In the genomic region with DNA sequence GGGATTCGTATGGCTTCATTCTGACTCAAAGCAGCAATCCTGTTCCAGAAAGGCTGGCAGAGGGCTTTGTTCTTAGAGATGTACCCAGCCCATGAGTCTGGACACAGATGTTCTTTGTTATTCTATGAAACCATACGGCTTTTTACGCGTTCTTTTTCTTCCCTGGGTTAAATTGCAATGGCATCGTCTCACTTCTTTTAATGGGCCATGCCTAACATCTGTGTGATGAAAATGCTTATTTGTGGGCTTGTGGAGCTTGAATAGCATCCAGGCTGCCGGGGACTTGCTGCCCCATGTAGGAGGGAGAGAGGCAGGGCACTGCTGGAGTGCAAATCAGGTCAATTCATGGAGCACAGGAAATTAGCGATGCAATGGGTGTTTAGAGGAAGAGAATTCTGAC, we compare ENCODE assay signal across 12 cellular contexts. TPM values are rescaled to one million over a fixed set of nuclear protein-coding genes. Genes with fewer than 3 reads are reported as not detected.
A peak's percentile ranks its signal among the peaks of the same experiment; 100 is the strongest.
DNase-seq lines count a peak whose midpoint lies in the region; ATAC-seq and TF ChIP-seq lines count a peak whose summit lies in the region.
"Had no signal": no experiment of that assay in that cellular context is flagged by ENCODE, and none has a peak within 500 bp of the region (broad histone marks: within the 10 kb centered on the region; RNA-seq: fewer than 3 reads in every experiment).

No MANE protein-coding gene starts in this region.

- no peak overlapping the region for H4K8ac ChIP-seq in IMR-90 (ENCODE audit: low read depth in 2 of 2, low read length in 2 of 2)

- no peaks in the 10 kb centered on the region for H4K20me1 ChIP-seq in IMR-90 (ENCODE audit: insufficient read depth, low read length)

- no peak overlapping the region for H2BK5ac ChIP-seq in IMR-90 (ENCODE audit: low read depth, low read length, poor library complexity, severe bottlenecking)

- TF ChIP-seq CTCF in AG09319 (IDR thresholded peaks at IDR 0.05; ENCODE audit: low read depth, low read length): peak; percentile 22
- no peak for TF ChIP-seq CTCF in IMR-90 (conservative IDR thresholded peaks at IDR 0.05; ENCODE audit: low read depth, low read length)
- TF ChIP-seq CTCF in astrocyte of the cerebellum (IDR thresholded peaks at IDR 0.05; ENCODE audit: low read depth, low read length, missing control alignments): no peak

- WGBS in IMR-90 (ENCODE audit: extremely low coverage in 2 of 2, insufficient read length in 1 of 2), 2 experiments: 89% methylated on average over 1 of the region's 7 CpGs; no CpG with 5 or more reads in 1 of the 2 experiments

- TF ChIP-seq RAD21 in IMR-90 (IDR thresholded peaks at IDR 0.05; ENCODE audit: low read length): no peak

- DNase-seq in AG09319 (ENCODE audit: extremely low read depth, low read depth) (no peak), IMR-90 (peak; percentile 28), astrocyte of the cerebellum (ENCODE audit: low read depth) (peak; percentile 31), midbrain (lab: John Stamatoyannopoulos, UW) (peak; percentile 47), KBM-7 (no peak), NCI-H774 (lab: John Stamatoyannopoulos, UW) (no peak), NCI-H345 (lab: John Stamatoyannopoulos, UW) (no peak)
- no peak for DNase-seq in activated CD8-positive, alpha-beta T cell treated with anti-CD3 and anti-CD28 coated beads, Interleukin-2, amount 10 ng/mL, durations not matched to agents 7 days and 5 days
- DNase-seq: NCI-H748 treated with DMSO at 0.1 percent for 48 hours, retina had no signal

- H3K4me1 ChIP-seq in IMR-90 (ENCODE audit: control insufficient read depth, insufficient read depth, low read length): 0 out of 2 replicates have a peak, but pooled peaks cover 2% of the 10 kb centered on the region

- H2AK9ac ChIP-seq in IMR-90 (replicated peaks; ENCODE audit: low read depth, low read length, poor library complexity): no peak overlapping the region

- H3K27ac Mint-ChIP-seq in activated CD8-positive, alpha-beta T cell treated with anti-CD3 and anti-CD28 coated beads, Interleukin-2, amount 10 ng/mL, durations not matched to agents 7 days and 5 days: no peak overlapping the region
- H3K27ac Mint-ChIP-seq: CD8-positive, alpha-beta T cell had no signal

- no peak overlapping the region for H2BK15ac ChIP-seq in IMR-90 (ENCODE audit: low read depth, low read length)

- BruUV-seq in IMR-90 (replicated peaks; lab: Mats Ljungman, UMichigan): no TSS peak

- no peaks in the 10 kb centered on the region for H3K36me3 ChIP-seq in IMR-90 (ENCODE audit: control insufficient read depth, insufficient read depth, low read length)

- POLR2A ChIA-PET in IMR-90 (lab: Charles Lee; ENCODE audit: unreplicated experiment): no interaction called here
- POLR2A ChIA-PET in activated CD8-positive, alpha-beta T cell treated with anti-CD3 and anti-CD28 coated beads, Interleukin-2, amount 10 ng/mL, durations not matched to agents 7 days and 5 days (lab: Charles Lee): no interaction called here

- no peak overlapping the region for H3K4me3 Mint-ChIP-seq in activated CD8-positive, alpha-beta T cell treated with anti-CD3 and anti-CD28 coated beads, Interleukin-2, amount 10 ng/mL, durations not matched to agents 7 days and 5 days
- H3K4me3 Mint-ChIP-seq: CD8-positive, alpha-beta T cell had no signal

- H2AFZ ChIP-seq in IMR-90 (replicated peaks; ENCODE audit: low read length, poor library complexity): no peak overlapping the region

- H3K36me3 Mint-ChIP-seq in activated CD8-positive, alpha-beta T cell treated with anti-CD3 and anti-CD28 coated beads, Interleukin-2, amount 10 ng/mL, durations not matched to agents 7 days and 5 days (ENCODE audit: low read depth): no peaks in the 10 kb centered on the region
- H3K36me3 Mint-ChIP-seq: CD8-positive, alpha-beta T cell had no signal

- no peak overlapping the region for H2BK20ac ChIP-seq in IMR-90 (ENCODE audit: low read depth, low read length)

- in situ Hi-C loops in IMR-90 (cut with MboI; ENCODE audit: low sequenced_read_pairs): no loop called here
- in situ Hi-C loops in astrocyte of the cerebellum (cut with HindIII; ENCODE audit: low sequenced_read_pairs): no loop called here
- in situ Hi-C loops in KBM-7 (cut with MboI; ENCODE audit: low pct_unique_long_range_greater_than_20kb, low sequenced_read_pairs): no loop called here

- intact Hi-C loops in IMR-90 (cut with micrococcal nuclease): no loop called here

- H3K9me3 ChIP-seq in IMR-90 (ENCODE audit: control insufficient read depth, insufficient read depth, low read length): no peaks in the 10 kb centered on the region

- H3K56ac ChIP-seq in IMR-90 (ENCODE audit: extremely low read depth, insufficient read depth, low read length): no peak overlapping the region

- CTCF ChIA-PET in IMR-90 (lab: Yijun Ruan, JAX): no interaction called here
- CTCF ChIA-PET in activated CD8-positive, alpha-beta T cell treated with anti-CD3 and anti-CD28 coated beads, Interleukin-2, amount 10 ng/mL, durations not matched to agents 7 days and 5 days (lab: Charles Lee): interaction anchor here (1.8 kb wide), 1 partner anchor 19 kb away, joined by 9 read pairs; a partner anchor contains a TSS

- peaks cover 5% of the 10 kb centered on the region for H3K27me3 ChIP-seq in IMR-90 (ENCODE audit: control insufficient read depth, insufficient read depth, low read length)

- H4K91ac ChIP-seq in IMR-90 (ENCODE audit: insufficient read depth, low read depth, low read length): no peak overlapping the region

- H3K9me3 Mint-ChIP-seq in activated CD8-positive, alpha-beta T cell treated with anti-CD3 and anti-CD28 coated beads, Interleukin-2, amount 10 ng/mL, durations not matched to agents 7 days and 5 days (ENCODE audit: insufficient read depth): no peaks in the 10 kb centered on the region
- H3K9me3 Mint-ChIP-seq: CD8-positive, alpha-beta T cell had no signal

- H3K27me3 Mint-ChIP-seq in activated CD8-positive, alpha-beta T cell treated with anti-CD3 and anti-CD28 coated beads, Interleukin-2, amount 10 ng/mL, durations not matched to agents 7 days and 5 days (ENCODE audit: low read depth): peaks cover 2% of the 10 kb centered on the region

- H3K14ac ChIP-seq in IMR-90 (replicated peaks; ENCODE audit: low read depth, low read length): no peak overlapping the region

- H4K5ac ChIP-seq in IMR-90 (ENCODE audit: low read depth, low read length): no peak overlapping the region

- H3K18ac ChIP-seq in IMR-90 (ENCODE audit: low read depth, low read length): no peak overlapping the region

- no peak overlapping the region for H3K4ac ChIP-seq in IMR-90 (ENCODE audit: low read depth, low read length)

- H3K4me3 ChIP-seq in IMR-90 (ENCODE audit: insufficient read depth, low read depth, low read length) (no peak overlapping the region), astrocyte of the cerebellum (ENCODE audit: low read depth, low read length) (no peak overlapping the region)

- TF ChIP-seq POLR2A in IMR-90 (IDR thresholded peaks at IDR 0.05; ENCODE audit: low read depth, low read length): no peak

- ATAC-seq in IMR-90 (ENCODE audit: low read depth): no peak
- ATAC-seq in activated CD8-positive, alpha-beta T cell treated with anti-CD3 and anti-CD28 coated beads, Interleukin-2, amount 10 ng/mL, durations not matched to agents 7 days and 5 days: no peak
- ATAC-seq: CD8-positive, alpha-beta T cell; Right ventricle myocardium inferior had no signal

- H3K9me1 ChIP-seq in IMR-90 (ENCODE audit: insufficient read depth, low read length): no peaks in the 10 kb centered on the region

- H3K9ac ChIP-seq in IMR-90 (ENCODE audit: low read depth, low read length): no peak overlapping the region

- H3K27ac ChIP-seq in IMR-90 (ENCODE audit: insufficient read depth, low read length): no peak overlapping the region

- H2AK5ac ChIP-seq in IMR-90 (ENCODE audit: low read depth, low read length): no peak overlapping the region

- H3K79me1 ChIP-seq in IMR-90 (ENCODE audit: low read depth in 1 of 2, low read length in 2 of 2): no peaks in the 10 kb centered on the region

- H3K23ac ChIP-seq in IMR-90 (ENCODE audit: low read depth, low read length): no peak overlapping the region

- H2BK120ac ChIP-seq in IMR-90 (ENCODE audit: low read depth, low read length): no peak overlapping the region

- peaks cover 9% of the 10 kb centered on the region for H3K4me1 Mint-ChIP-seq in activated CD8-positive, alpha-beta T cell treated with anti-CD3 and anti-CD28 coated beads, Interleukin-2, amount 10 ng/mL, durations not matched to agents 7 days and 5 days (ENCODE audit: low read depth)

- no peak overlapping the region for H3K4me2 ChIP-seq in IMR-90 (ENCODE audit: low read depth, low read length)

- dilution Hi-C loops in IMR-90 (cut with HindIII; ENCODE audit: low sequenced_read_pairs, unreplicated experiment): no loop called here

TF ChIP-seq in IMR-90, 13 proteins besides CTCF, POLR2A, EP300 and RAD21 (continues in another document):
- TF ChIP-seq, protein P1, sequence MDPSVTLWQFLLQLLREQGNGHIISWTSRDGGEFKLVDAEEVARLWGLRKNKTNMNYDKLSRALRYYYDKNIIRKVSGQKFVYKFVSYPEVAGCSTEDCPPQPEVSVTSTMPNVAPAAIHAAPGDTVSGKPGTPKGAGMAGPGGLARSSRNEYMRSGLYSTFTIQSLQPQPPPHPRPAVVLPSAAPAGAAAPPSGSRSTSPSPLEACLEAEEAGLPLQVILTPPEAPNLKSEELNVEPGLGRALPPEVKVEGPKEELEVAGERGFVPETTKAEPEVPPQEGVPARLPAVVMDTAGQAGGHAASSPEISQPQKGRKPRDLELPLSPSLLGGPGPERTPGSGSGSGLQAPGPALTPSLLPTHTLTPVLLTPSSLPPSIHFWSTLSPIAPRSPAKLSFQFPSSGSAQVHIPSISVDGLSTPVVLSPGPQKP (IDR thresholded peaks at IDR 0.05; ENCODE audit: borderline replicate concordance, low read depth, low read length): no peak
- TF ChIP-seq SMC3 (IDR thresholded peaks at IDR 0.05; ENCODE audit: low read depth, low read length) (no peak), MAFK (IDR thresholded peaks at IDR 0.05; ENCODE audit: low read depth, low read length) (no peak), NFE2L2 (IDR thresholded peaks at IDR 0.05; ENCODE audit: low read depth, low read length) (no peak), CHD1 (IDR thresholded peaks at IDR 0.05; ENCODE audit: low read depth, low read length) (no peak), CEBPB (IDR thresholded peaks at IDR 0.05; ENCODE audit: low read depth, low read length) (no peak)
- TF ChIP-seq, protein P2, sequence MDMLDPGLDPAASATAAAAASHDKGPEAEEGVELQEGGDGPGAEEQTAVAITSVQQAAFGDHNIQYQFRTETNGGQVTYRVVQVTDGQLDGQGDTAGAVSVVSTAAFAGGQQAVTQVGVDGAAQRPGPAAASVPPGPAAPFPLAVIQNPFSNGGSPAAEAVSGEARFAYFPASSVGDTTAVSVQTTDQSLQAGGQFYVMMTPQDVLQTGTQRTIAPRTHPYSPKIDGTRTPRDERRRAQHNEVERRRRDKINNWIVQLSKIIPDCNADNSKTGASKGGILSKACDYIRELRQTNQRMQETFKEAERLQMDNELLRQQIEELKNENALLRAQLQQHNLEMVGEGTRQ (IDR thresholded peaks at IDR 0.05; ENCODE audit: low read depth, low read length): no peak

RNA-seq across cellular contexts. Expression of a gene that starts 19.4 kb away (rescaled TPM):
- 3.9 and 4.1 TPM in 2 replicates for total RNA-seq in IMR-90 (2012; rRNA removed)
- 7.4 and 8.0 TPM in 2 replicates for polyA plus RNA-seq in IMR-90 (2012; rRNA removed)
- 6.4 and 11.4 TPM in 2 replicates for polyA plus RNA-seq in IMR-90 (2012; cell fraction: cytosol; rRNA removed)
- polyA plus RNA-seq in IMR-90 (2012; cell fraction: nucleus; rRNA removed; ENCODE audit: low replicate concordance): 3.2 and 5.5 TPM in 2 replicates
- 1 to 10 TPM; 7.6 to 8.6 TPM for total RNA-seq in activated CD8-positive, alpha-beta T cell treated with anti-CD3 and anti-CD28 coated beads, Interleukin-2, amount 10 ng/mL, durations not matched to agents 7 days and 5 days

Comparison
In these comparisons a context has a peak if more than half of its experiments do, and no peak if none do; other contexts are left out.
1. DNase-seq: peak in IMR-90 (single experiment), astrocyte of the cerebellum (single experiment) and midbrain (single experiment); none in AG09319 (single experiment), KBM-7 (single experiment), NCI-H774 (single experiment), NCI-H345 (single experiment) and activated CD8-positive, alpha-beta T cell treated with anti-CD3 and anti-CD28 coated beads, Interleukin-2, amount 10 ng/mL, durations not matched to agents 7 days and 5 days (single experiment).